In the genomic region with DNA sequence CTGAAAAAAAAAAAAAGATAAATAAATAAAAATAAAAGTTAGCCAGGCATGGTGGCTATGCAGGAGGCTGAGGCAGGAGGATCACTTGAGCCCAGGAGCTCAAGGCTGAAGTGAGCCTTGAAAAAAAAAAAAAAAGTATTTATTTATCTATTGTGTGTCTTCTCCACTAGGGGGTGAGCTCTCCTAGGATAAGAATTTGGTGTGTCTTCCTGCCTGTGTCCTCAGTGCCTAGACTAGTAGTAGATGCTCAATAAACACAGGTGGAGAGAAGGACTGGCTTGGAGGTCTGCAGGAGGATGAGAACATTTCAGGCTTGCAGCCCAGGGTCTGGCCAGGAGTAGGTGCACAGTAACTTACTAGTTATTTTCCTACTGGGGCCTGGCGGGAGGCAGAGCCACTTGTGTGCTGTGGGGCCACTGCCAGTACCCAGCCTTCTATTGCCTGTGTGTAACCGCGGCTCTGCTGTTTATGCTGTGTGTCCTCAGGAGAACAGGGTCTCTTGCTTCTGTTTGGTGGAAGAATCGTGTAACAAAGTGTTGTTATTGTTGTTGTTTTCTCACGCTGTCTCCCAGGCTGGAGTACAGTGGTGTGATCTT, we compare ENCODE assay signal across 1 cellular context.
TF ChIP-seq lines count a peak whose summit lies in the region.

No MANE protein-coding gene starts in this region.

TF ChIP-seq in liver, 16 proteins besides CTCF, POLR2A, EP300 and RAD21 (continued from another document):
- TF ChIP-seq ATF3 (IDR thresholded peaks at IDR 0.05), result no peak
- TF ChIP-seq FOXA1 (IDR thresholded peaks at IDR 0.05), result no peak
- no peak for TF ChIP-seq MAX (IDR thresholded peaks at IDR 0.05)
- no peak for TF ChIP-seq RXRA (IDR thresholded peaks at IDR 0.05)
